ENCODE assay signal across 10 cellular contexts in genomic region chr22:23845661-23846469, GRCh38. TPM values are rescaled to one million over a fixed set of nuclear protein-coding genes. Genes with fewer than 3 reads are reported as not detected.
A peak's percentile ranks its signal among the peaks of the same experiment; 100 is the strongest.
DNase-seq lines count a peak whose midpoint lies in the region; ATAC-seq lines count a peak whose summit lies in the region.
"Had no signal": no experiment of that assay in that cellular context is flagged by ENCODE, and none has a peak within 500 bp of the region (broad histone marks: within the 10 kb centered on the region; RNA-seq: fewer than 3 reads in every experiment).

No MANE protein-coding gene starts in this region.

- H2BK120ac ChIP-seq in mesenchymal stem cell (ENCODE audit: low read depth, low read length) = peak overlapping the region; percentile 91

- H2BK12ac ChIP-seq in mesenchymal stem cell (ENCODE audit: low read length in 2 of 2) = peak overlapping the region; percentile 64 to 88

- peak overlapping the region; percentile 17 for H2AK5ac ChIP-seq in mesenchymal stem cell (ENCODE audit: low read length, severe bottlenecking)

- H3K36me3 ChIP-seq in BLaER1 (no peaks in the 10 kb centered on the region), mesenchymal stem cell (ENCODE audit: control insufficient read depth in 1 of 2, insufficient read depth in 2 of 2, low read depth in 1 of 2, low read length in 2 of 2) (no peaks in the 10 kb centered on the region)
- H3K36me3 ChIP-seq: adrenal gland, ovary had no signal

- H4K20me1 ChIP-seq in BLaER1 = no peaks in the 10 kb centered on the region

- peak overlapping the region in 1 of 2 experiments; percentile 28 for H3K14ac ChIP-seq in mesenchymal stem cell (ENCODE audit: low read length in 2 of 2)

- H3K36me3 Mint-ChIP-seq in T-helper 17 cell (ENCODE audit: low read depth) = no peaks in the 10 kb centered on the region

- H4K91ac ChIP-seq in mesenchymal stem cell (ENCODE audit: low read length) = peak overlapping the region; percentile 90

- ATAC-seq in T-helper 17 cell (no peak), GM21381 (IDR thresholded peaks at IDR 0.05; ENCODE audit: unreplicated experiment) (no peak), GM19455 (IDR thresholded peaks at IDR 0.05; ENCODE audit: unreplicated experiment) (no peak)

- H3K4me3 ChIP-seq in BLaER1 = no peak overlapping the region
- H3K4me3 ChIP-seq in mesenchymal stem cell (ENCODE audit: insufficient read depth in 1 of 2, low read depth in 1 of 2, low read length in 2 of 2) = no peak overlapping the region
- H3K4me3 ChIP-seq: adrenal gland, ovary had no signal

- no peak for DNase-seq in T-helper 17 cell
- DNase-seq in mesenchymal stem cell = no peak
- no peak for DNase-seq in DMS53 (lab: John Stamatoyannopoulos, UW)
- DNase-seq: GF-D8 had no signal

- H2BK5ac ChIP-seq in mesenchymal stem cell (ENCODE audit: low read depth, low read length, poor library complexity, severe bottlenecking) = no peak overlapping the region

- 78% methylated on average over 12 of the region's 12 CpGs for WGBS in mesenchymal stem cell

- H3K9me3 ChIP-seq in BLaER1 (no peaks in the 10 kb centered on the region), T-helper 17 cell (ENCODE audit: control insufficient read depth, low read length, poor library complexity, severe bottlenecking) (no peaks in the 10 kb centered on the region), mesenchymal stem cell (ENCODE audit: control insufficient read depth, low read length) (no peaks in the 10 kb centered on the region)
- H3K9me3 ChIP-seq: adrenal gland, ovary had no signal

- H3K4me1 ChIP-seq in BLaER1 (peaks cover 99% of the 10 kb centered on the region), mesenchymal stem cell (ENCODE audit: control insufficient read depth, insufficient read depth, low read depth, low read length) (peaks cover 51% of the 10 kb centered on the region)

- no peak overlapping the region for H2AFZ ChIP-seq in mesenchymal stem cell (ENCODE audit: low read depth, low read length)

- H3K23ac ChIP-seq in mesenchymal stem cell (ENCODE audit: low read length in 2 of 2) = no peak overlapping the region

- peak overlapping the region; percentile 29 to 87 for H3K18ac ChIP-seq in mesenchymal stem cell (ENCODE audit: low read depth in 1 of 2, low read length in 2 of 2)

- no peaks in the 10 kb centered on the region for H3K27me3 ChIP-seq in BLaER1
- H3K27me3 ChIP-seq in mesenchymal stem cell (ENCODE audit: control insufficient read depth in 1 of 2, insufficient read depth in 1 of 2, low read length in 2 of 2) = peaks cover 0 to 21% of the 10 kb centered on the region in 2 experiments
- H3K27me3 ChIP-seq: adrenal gland, ovary had no signal

- no peaks in the 10 kb centered on the region for H3K4me1 Mint-ChIP-seq in T-helper 17 cell

- H3K9ac ChIP-seq in BLaER1 (peak overlapping the region; percentile 78), mesenchymal stem cell (ENCODE audit: low read length) (no peak overlapping the region)

- H3K4ac ChIP-seq in mesenchymal stem cell (ENCODE audit: low read depth in 1 of 2, low read length in 2 of 2) = peak overlapping the region; percentile 79 to 80

- H3K27ac ChIP-seq in BLaER1 (peak overlapping the region; percentile 97), mesenchymal stem cell (ENCODE audit: low read length, poor library complexity, severe bottlenecking) (peak overlapping the region; percentile 15)
- H3K27ac ChIP-seq: ovary had no signal

- H4K8ac ChIP-seq in mesenchymal stem cell (ENCODE audit: low read length) = peak overlapping the region; percentile 83

- H3K79me1 ChIP-seq in mesenchymal stem cell (replicated peaks; ENCODE audit: low read length, poor library complexity, severe bottlenecking) = no peaks in the 10 kb centered on the region

- H3K27ac Mint-ChIP-seq in T-helper 17 cell = peak overlapping the region; percentile 32

- peak overlapping the region; percentile 68 for H2BK15ac ChIP-seq in mesenchymal stem cell (ENCODE audit: low read depth, poor library complexity, severe bottlenecking)

- no peaks in the 10 kb centered on the region for H3K27me3 Mint-ChIP-seq in T-helper 17 cell

- H3K4me3 Mint-ChIP-seq in T-helper 17 cell = no peak overlapping the region
- H3K4me3 Mint-ChIP-seq: H9 had no signal

- H3K4me2 ChIP-seq in BLaER1 = peak overlapping the region; percentile 89
- no peak overlapping the region for H3K4me2 ChIP-seq in mesenchymal stem cell (ENCODE audit: low read length, poor library complexity, severe bottlenecking)

RNA-seq across cellular contexts. Expression of gene DERL3, which starts 7.1 kb away (rescaled TPM):
- total RNA-seq in T-helper 17 cell = 1 to 10 TPM; 2.7 to 3.6 TPM
- 0.61 TPM for polyA plus RNA-seq in mesenchymal stem cell (2013, experiment 1 of 2)
- polyA plus RNA-seq in mesenchymal stem cell (2013, experiment 2 of 2) = 0.52 TPM

RNA-seq across cellular contexts. Expression of gene SLC2A11, which starts 11.8 kb away (rescaled TPM):
- total RNA-seq in T-helper 17 cell = 10 to 100 TPM in 1 of 2 donors, 1 to 10 TPM in 1; 9.8 to 11.9 TPM
- 15.5 TPM for polyA plus RNA-seq in mesenchymal stem cell (2013, experiment 1 of 2)
- polyA plus RNA-seq in mesenchymal stem cell (2013, experiment 2 of 2) = 15.6 TPM

RNA-seq across cellular contexts. Expression of gene MIF, which starts 48.3 kb away (rescaled TPM):
- 100 to 1,000 TPM; 219 to 223 TPM for total RNA-seq in T-helper 17 cell
- polyA plus RNA-seq in mesenchymal stem cell (2013, experiment 1 of 2) = 908 TPM
- polyA plus RNA-seq in mesenchymal stem cell (2013, experiment 2 of 2) = 993 TPM

RNA-seq across cellular contexts. Expression of gene SMARCB1, which starts 59.1 kb away (rescaled TPM):
- total RNA-seq in T-helper 17 cell = 10 to 100 TPM; 45.0 to 53.6 TPM
- 68.2 TPM for polyA plus RNA-seq in mesenchymal stem cell (2013, experiment 1 of 2)
- polyA plus RNA-seq in mesenchymal stem cell (2013, experiment 2 of 2) = 67.4 TPM
